1 cellular context compared by ENCODE assay signal in genomic region chr17:73231363-73231762, GRCh38.
TF ChIP-seq lines count a peak whose summit lies in the region.

No MANE protein-coding gene starts in this region.

TF ChIP-seq in GM23338, 12 proteins besides CTCF, POLR2A, EP300 and RAD21 (continued from another document):
- TF ChIP-seq REST (IDR thresholded peaks at IDR 0.05; ENCODE audit: unreplicated experiment) (no peak), POLR2AphosphoS5 (IDR thresholded peaks at IDR 0.05; ENCODE audit: low read depth) (no peak)
